Comparison of ENCODE assay signal across 32 cellular contexts in genomic region chr16:7333326-7333725, GRCh38. TPM values are rescaled to one million over a fixed set of nuclear protein-coding genes. Genes with fewer than 3 reads are reported as not detected.
"Had no signal": no experiment of that assay in that cellular context is flagged by ENCODE, and none has a peak within 500 bp of the region (broad histone marks: within the 10 kb centered on the region; RNA-seq: fewer than 3 reads in every experiment).

No MANE protein-coding gene starts in this region.

- H3K27ac ChIP-seq: ascending aorta, body of pancreas had no signal

- DNase-seq: activated B cell treated with CpG ODN at 0.5 μM for 24 hours; activated CD4-positive, alpha-beta memory T cell treated with anti-CD3 and anti-CD28 coated beads for 36 hours; activated CD4-positive, alpha-beta T cell treated with anti-CD3 and anti-CD28 coated beads for 1 hour; activated CD4-positive, alpha-beta T cell treated with anti-CD3 and anti-CD28 coated beads, Interleukin-2, amount 10 ng/mL, durations not matched to agents 7 days and 5 days; activated CD8-positive, alpha-beta memory T cell treated with anti-CD3 and anti-CD28 coated beads for 24 hours; activated effector memory CD4-positive, alpha-beta T cell treated with anti-CD3 and anti-CD28 coated beads, Interleukin-2, amount 50 U/mL, for 16 hours; activated naive CD4-positive, alpha-beta T cell treated with Interleukin-2 at 50 U/mL for 16 hours; activated naive CD8-positive, alpha-beta T cell treated with anti-CD3 and anti-CD28 coated beads, Interleukin-2, amount 50 U/mL, for 24 hours; activated T-cell treated with anti-CD3 and anti-CD28 coated beads, Interleukin-2, amount 50 U/mL, for 4 hours; amniotic stem cell; body of pancreas; MG63; MV-4-11; NCI-H1092 treated with DMSO at 0.1 percent for 48 hours; NCI-H1417 treated with DMSO at 0.1 percent for 48 hours; NCI-H1694; NCI-H2029; NCI-H2107; NCI-H2171 treated with DMSO at 0.1 percent for 48 hours; NCI-H226; NCI-H510A; NCI-H526 treated with DMSO at 0.1 percent for 48 hours; NCI-H82; RPMI8226; SHP77; T-helper 17 cell; T1000 had no signal

- H3K4me1 ChIP-seq: ascending aorta, body of pancreas had no signal

- H3K36me3 Mint-ChIP-seq: activated CD4-positive, alpha-beta memory T cell treated with anti-CD3 and anti-CD28 coated beads for 36 hours; activated naive CD4-positive, alpha-beta T cell treated with anti-CD3 and anti-CD28 coated beads, Interleukin-2, amount 50 U/mL, for 72 hours had no signal

- H3K9me3 ChIP-seq: ascending aorta, body of pancreas, MG63 had no signal

- ATAC-seq: activated naive CD4-positive, alpha-beta T cell treated with anti-CD3 and anti-CD28 coated beads, Interleukin-2, amount 50 U/mL, for 72 hours; activated naive CD8-positive, alpha-beta T cell treated with anti-CD3 and anti-CD28 coated beads, Interleukin-2, amount 50 U/mL, for 24 hours; activated T-cell treated with anti-CD3 and anti-CD28 coated beads, Interleukin-2, amount 50 U/mL, for 4 hours; body of pancreas; T-helper 17 cell had no signal

- H3K4me3 Mint-ChIP-seq: activated B cell treated with CpG ODN at 0.5 μM for 24 hours; activated CD4-positive, alpha-beta memory T cell treated with anti-CD3 and anti-CD28 coated beads for 36 hours; activated CD4-positive, alpha-beta T cell treated with anti-CD3 and anti-CD28 coated beads, Interleukin-2, amount 10 ng/mL, durations not matched to agents 7 days and 5 days; activated naive CD8-positive, alpha-beta T cell treated with anti-CD3 and anti-CD28 coated beads, Interleukin-2, amount 50 U/mL, for 24 hours; activated T-cell treated with anti-CD3 and anti-CD28 coated beads, Interleukin-2, amount 50 U/mL, for 4 hours; T-helper 17 cell had no signal

- H3K27me3 ChIP-seq: ascending aorta, body of pancreas had no signal

- H3K9me3 Mint-ChIP-seq: activated B cell treated with CpG ODN at 0.5 μM for 24 hours had no signal

- H3K27me3 Mint-ChIP-seq: activated B cell treated with CpG ODN at 0.5 μM for 24 hours; activated CD4-positive, alpha-beta memory T cell treated with anti-CD3 and anti-CD28 coated beads for 36 hours; activated CD4-positive, alpha-beta T cell treated with anti-CD3 and anti-CD28 coated beads, Interleukin-2, amount 10 ng/mL, durations not matched to agents 7 days and 5 days; activated naive CD8-positive, alpha-beta T cell treated with anti-CD3 and anti-CD28 coated beads, Interleukin-2, amount 50 U/mL, for 24 hours; T-helper 17 cell had no signal

- H3K4me1 Mint-ChIP-seq: activated B cell treated with CpG ODN at 0.5 μM for 24 hours; activated CD4-positive, alpha-beta T cell treated with anti-CD3 and anti-CD28 coated beads, Interleukin-2, amount 10 ng/mL, durations not matched to agents 7 days and 5 days; activated naive CD8-positive, alpha-beta T cell treated with anti-CD3 and anti-CD28 coated beads, Interleukin-2, amount 50 U/mL, for 24 hours; T-helper 17 cell had no signal

- H3K27ac Mint-ChIP-seq: activated B cell treated with CpG ODN at 0.5 μM for 24 hours; activated CD4-positive, alpha-beta memory T cell treated with anti-CD3 and anti-CD28 coated beads for 36 hours; activated CD4-positive, alpha-beta T cell treated with anti-CD3 and anti-CD28 coated beads, Interleukin-2, amount 10 ng/mL, durations not matched to agents 7 days and 5 days; activated naive CD4-positive, alpha-beta T cell treated with anti-CD3 and anti-CD28 coated beads, Interleukin-2, amount 50 U/mL, for 72 hours; activated naive CD8-positive, alpha-beta T cell treated with anti-CD3 and anti-CD28 coated beads, Interleukin-2, amount 50 U/mL, for 24 hours; T-helper 17 cell had no signal

- H3K4me3 ChIP-seq: ascending aorta, body of pancreas, MG63 had no signal

- FAIRE-seq: TTC549 had no signal

- H3K36me3 ChIP-seq: ascending aorta, MG63 had no signal

RNA-seq across cellular contexts. Expression of gene RBFOX1, which starts 0.7 kb away (rescaled TPM):
- total RNA-seq: activated B cell treated with CpG ODN at 0.5 μM for 24 hours; activated CD4-positive, alpha-beta memory T cell treated with anti-CD3 and anti-CD28 coated beads for 36 hours; activated CD4-positive, alpha-beta T cell treated with anti-CD3 and anti-CD28 coated beads, Interleukin-2, amount 10 ng/mL, durations not matched to agents 7 days and 5 days; activated naive CD4-positive, alpha-beta T cell treated with anti-CD3 and anti-CD28 coated beads, Interleukin-2, amount 50 U/mL, for 72 hours; activated T-cell treated with anti-CD3 and anti-CD28 coated beads, Interleukin-2, amount 50 U/mL, for 4 hours; ascending aorta; body of pancreas; OCI-LY7; SK-MEL-5; T-helper 17 cell had no signal
